Comparison of ENCODE assay signal across 24 cellular contexts in the genomic region with DNA sequence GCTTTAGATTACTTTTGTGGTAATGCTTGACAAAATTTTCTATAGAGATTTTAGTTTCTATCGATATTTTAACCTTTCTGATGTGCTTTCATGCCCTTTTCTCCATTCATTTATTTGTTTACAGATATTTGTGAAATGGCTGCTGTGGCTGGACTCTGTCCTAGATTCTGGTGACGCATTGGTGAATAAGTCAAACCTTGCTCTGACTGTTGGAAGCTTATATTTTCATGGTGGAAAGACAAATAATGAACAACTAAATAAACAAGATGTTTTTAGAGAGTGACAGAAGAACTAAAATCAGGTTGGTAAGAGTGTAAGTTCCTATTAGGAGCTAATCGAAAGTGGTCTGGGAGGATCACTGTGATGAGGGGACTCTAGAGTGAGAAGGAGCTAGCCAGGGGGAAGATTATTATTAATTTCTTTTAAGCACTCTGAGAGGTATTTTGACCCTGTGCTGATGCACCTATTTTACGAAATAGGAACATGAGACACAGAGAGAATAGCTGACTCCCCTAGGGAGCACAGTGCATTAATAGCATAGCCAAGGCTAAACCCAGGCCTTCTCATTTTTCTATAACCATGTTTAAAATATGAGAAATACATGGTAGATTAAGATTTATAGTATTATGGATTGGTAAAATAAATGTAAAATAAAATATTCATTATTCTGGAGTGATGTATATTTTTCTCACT.
A peak's percentile ranks its signal among the peaks of the same experiment; 100 is the strongest.
DNase-seq lines count a peak whose midpoint lies in the region; ATAC-seq and TF ChIP-seq lines count a peak whose summit lies in the region.
"Had no signal": no experiment of that assay in that cellular context is flagged by ENCODE, and none has a peak within 500 bp of the region (broad histone marks: within the 10 kb centered on the region; RNA-seq: fewer than 3 reads in every experiment).

No MANE protein-coding gene starts in this region.

- peaks cover 3% of the 10 kb centered on the region for H3K9me3 ChIP-seq in GM23248 (ENCODE audit: low read depth)
- no peaks in the 10 kb centered on the region for H3K9me3 ChIP-seq in adipocyte (ENCODE audit: control insufficient read depth, low read length)
- H3K9me3 ChIP-seq: Caco-2 had no signal

- ATAC-seq in HG02884 (IDR thresholded peaks at IDR 0.05; ENCODE audit: unreplicated experiment), result no peak
- ATAC-seq: CD8-positive, alpha-beta T cell had no signal

- H3K36me3 ChIP-seq in GM23248 (ENCODE audit: low read depth) (no peaks in the 10 kb centered on the region), adipocyte (ENCODE audit: control insufficient read depth, insufficient read depth, low read length, severe bottlenecking) (no peaks in the 10 kb centered on the region)

- H3K4me2 ChIP-seq in GM23248 (ENCODE audit: unreplicated experiment), result no peak overlapping the region

- H3K27me3 ChIP-seq in GM23248 (replicated peaks; ENCODE audit: insufficient read depth) (no peaks in the 10 kb centered on the region), adipocyte (replicated peaks; ENCODE audit: control insufficient read depth, insufficient read depth, low read length) (no peaks in the 10 kb centered on the region)

- no peaks in the 10 kb centered on the region for H3K79me2 ChIP-seq in GM23248 (ENCODE audit: insufficient read depth)

- no peak overlapping the region for H2AFZ ChIP-seq in GM23248

- H4K20me1 ChIP-seq in GM23248 (ENCODE audit: insufficient read depth), result no peaks in the 10 kb centered on the region

- no peaks in the 10 kb centered on the region for H3K4me1 ChIP-seq in GM23248 (ENCODE audit: insufficient read depth)
- no peaks in the 10 kb centered on the region for H3K4me1 ChIP-seq in adipocyte (ENCODE audit: control insufficient read depth, insufficient read depth, low read length)
- H3K4me1 ChIP-seq: Caco-2 had no signal

- no peak overlapping the region for H3K9ac ChIP-seq in GM23248
- H3K9ac ChIP-seq in adipocyte (ENCODE audit: low read length), result no peak overlapping the region

- no peak for TF ChIP-seq CTCF in fibroblast of mammary gland (conservative IDR thresholded peaks at IDR 0.05; ENCODE audit: control insufficient read depth, insufficient read depth, low read depth, low read length)

- H3K4me3 ChIP-seq in GM23248 (no peak overlapping the region), adipocyte (ENCODE audit: low read length) (no peak overlapping the region), fibroblast of mammary gland (ENCODE audit: control insufficient read depth, low read depth, low read length) (no peak overlapping the region)

- DNase-seq in GM23248, result peak; percentile 2
- peak; percentile 41 for DNase-seq in M059J (ENCODE audit: low read depth)
- peak; percentile 14 for DNase-seq in adipocyte (ENCODE audit: low read depth)
- DNase-seq in fibroblast of mammary gland (ENCODE audit: low read depth), result peak; percentile 8
- DNase-seq in glomerular visceral epithelial cell (ENCODE audit: extremely low spot score), result no peak
- DNase-seq in NCI-H524 (lab: John Stamatoyannopoulos, UW), result no peak
- DNase-seq: Caco-2; CD8-positive, alpha-beta T cell; DMS 273 treated with DMSO at 0.1 percent for 48 hours; IMR-90; KG1; NCI-H1092 treated with DMSO at 0.1 percent for 48 hours; NCI-H1436; NCI-H187; NCI-H2081 treated with DMSO at 0.1 percent for 48 hours; NCI-H2171 treated with DMSO at 0.1 percent for 48 hours; NCI-H526; NCI-H82; NK-92 treated with Interleukin-12 subunit alpha and Interleukin-12 subunit beta, amount 100 ng/mL, for 24 hours; SHP77; T-helper 1 cell had no signal

- no peaks in the 10 kb centered on the region for H3K9me2 ChIP-seq in GM23248 (ENCODE audit: insufficient read depth)

- H3K27ac ChIP-seq in GM23248, result no peak overlapping the region
- H3K27ac ChIP-seq: C4-2B, RWPE1 had no signal

- in situ Hi-C loops in GM23248 (cut with MboI), result no loop called here

- H3F3A ChIP-seq in GM23248 (ENCODE audit: insufficient read depth), result no peaks in the 10 kb centered on the region

- WGBS in GM23248 (ENCODE audit: low coverage in 1 of 2, low lambda C conversion rate in 2 of 2, missing lambda C conversion rate in 2 of 2), 2 experiments, result 37 to 38% methylated on average over 4 of the region's 4 CpGs

Comparison
In these comparisons a context has a peak if more than half of its experiments do, and no peak if none do; other contexts are left out.
1. DNase-seq: peak in GM23248 (single experiment), M059J (single experiment), adipocyte (single experiment) and fibroblast of mammary gland (single experiment); none in glomerular visceral epithelial cell (single experiment) and NCI-H524 (0 of 2).